In the genomic region with DNA sequence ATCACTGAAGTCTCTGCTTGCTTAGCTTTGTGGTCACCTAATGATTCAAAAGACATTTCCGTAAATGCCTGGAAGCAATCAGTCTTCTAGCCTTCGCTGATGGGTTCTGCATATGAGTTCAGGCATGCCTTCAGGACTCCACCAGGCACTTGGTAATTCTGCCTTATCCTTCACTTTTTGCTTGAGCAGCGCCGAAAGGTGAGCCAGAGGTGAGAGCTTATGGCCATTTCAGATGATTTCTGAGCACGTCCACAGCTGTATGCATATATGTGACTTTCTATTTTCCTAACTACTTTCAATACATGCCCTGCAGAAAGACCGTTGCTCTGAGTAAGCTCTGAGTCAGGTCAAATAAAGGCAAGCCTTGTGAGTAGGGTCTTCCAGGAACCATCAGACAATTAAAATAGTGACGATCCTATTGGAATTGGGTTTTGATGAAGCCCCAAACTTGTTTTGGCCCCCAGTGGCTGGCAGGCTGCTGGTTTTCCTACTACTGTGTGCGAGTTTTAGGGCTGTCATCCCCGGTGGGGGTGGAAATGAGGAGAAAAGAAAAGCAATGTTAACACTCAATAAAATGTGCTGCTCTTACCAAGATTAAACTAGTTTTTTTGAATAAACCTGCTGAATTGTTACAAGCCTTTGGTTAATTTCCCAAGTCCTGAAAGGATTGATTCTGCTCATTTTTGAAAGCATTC, we compare ENCODE assay signal across 13 cellular contexts.
A peak's percentile ranks its signal among the peaks of the same experiment; 100 is the strongest.
DNase-seq lines count a peak whose midpoint lies in the region; ATAC-seq and TF ChIP-seq lines count a peak whose summit lies in the region.
"Had no signal": no experiment of that assay in that cellular context is flagged by ENCODE, and none has a peak within 500 bp of the region (broad histone marks: within the 10 kb centered on the region; RNA-seq: fewer than 3 reads in every experiment).

No MANE protein-coding gene starts in this region.

- peaks cover 78% of the 10 kb centered on the region for H3K4me1 Mint-ChIP-seq in HFFc6 (ENCODE audit: low read depth)
- H3K4me1 Mint-ChIP-seq: activated naive CD8-positive, alpha-beta T cell treated with anti-CD3 and anti-CD28 coated beads, Interleukin-2, amount 10 ng/mL, durations not matched to agents 7 days and 5 days; natural killer cell had no signal

- no peak overlapping the region for H3K27ac ChIP-seq in fibroblast of lung (ENCODE audit: insufficient read depth, low read length)
- peak overlapping the region in 19 of 21 experiments; percentile 3 to 74 (median 55) for H3K27ac ChIP-seq in skin epidermis
- H3K27ac ChIP-seq: VCaP had no signal

- no peaks in the 10 kb centered on the region for H3K36me3 ChIP-seq in fibroblast of lung (ENCODE audit: control insufficient read depth, insufficient read depth, low read length)

- DNase-seq in HFFc6 = no peak
- DNase-seq in SK-MEL-5 (ENCODE audit: low read depth, low spot score) = peak; percentile 58
- DNase-seq in fibroblast of lung (ENCODE audit: low read depth in 2 of 2) = peak in 1 of 2 donors; percentile 86
- DNase-seq in GM13977 (ENCODE audit: low spot score) = no peak
- no peak for DNase-seq in D341Med (ENCODE audit: low spot score)
- DNase-seq: activated naive CD8-positive, alpha-beta T cell treated with anti-CD3 and anti-CD28 coated beads, Interleukin-2, amount 10 ng/mL, durations not matched to agents 7 days and 5 days; dermis blood vessel endothelial cell; foreskin melanocyte; natural killer cell; NCI-H1105 treated with DMSO at 0.1 percent for 48 hours had no signal

- no peak overlapping the region for H3K9ac ChIP-seq in fibroblast of lung (ENCODE audit: insufficient read depth, low read length)

- H3K9me3 ChIP-seq in fibroblast of lung (ENCODE audit: control insufficient read depth, insufficient read depth, low read depth, low read length) = no peaks in the 10 kb centered on the region

- H3K36me3 Mint-ChIP-seq in HFFc6 (ENCODE audit: low read depth) = peaks cover 46% of the 10 kb centered on the region
- H3K36me3 Mint-ChIP-seq: activated naive CD8-positive, alpha-beta T cell treated with anti-CD3 and anti-CD28 coated beads, Interleukin-2, amount 10 ng/mL, durations not matched to agents 7 days and 5 days; natural killer cell had no signal

- H3K4me3 Mint-ChIP-seq in HFFc6 = peak overlapping the region; percentile 55; the same call in 1 of the 2 replicates
- H3K4me3 Mint-ChIP-seq: activated naive CD8-positive, alpha-beta T cell treated with anti-CD3 and anti-CD28 coated beads, Interleukin-2, amount 10 ng/mL, durations not matched to agents 7 days and 5 days; natural killer cell had no signal

- TF ChIP-seq CTCF in HFFc6 (IDR thresholded peaks at IDR 0.05) = no peak
- TF ChIP-seq CTCF in fibroblast of lung (conservative IDR thresholded peaks at IDR 0.05 in 1 of 2, IDR thresholded peaks at IDR 0.05 in 1 of 2; ENCODE audit: low read depth in 1 of 2, low read length in 2 of 2) = no peak
- TF ChIP-seq CTCF in GM13977 (IDR thresholded peaks at IDR 0.05; ENCODE audit: extremely low read depth, insufficient read depth, missing control alignments) = no peak

- no peaks in the 10 kb centered on the region for H3K4me1 ChIP-seq in fibroblast of lung (ENCODE audit: control insufficient read depth, extremely low read depth, insufficient read depth, low read length)

- no peaks in the 10 kb centered on the region for H3K27me3 Mint-ChIP-seq in HFFc6 (ENCODE audit: insufficient read depth)

- no peaks in the 10 kb centered on the region for H3K79me2 ChIP-seq in fibroblast of lung (ENCODE audit: control insufficient read depth, insufficient read depth, low read length)

- no peaks in the 10 kb centered on the region for H3K27me3 ChIP-seq in fibroblast of lung (ENCODE audit: control insufficient read depth, insufficient read depth, low read length)

- peaks cover 27% of the 10 kb centered on the region for H3K9me3 Mint-ChIP-seq in HFFc6
- H3K9me3 Mint-ChIP-seq: activated naive CD8-positive, alpha-beta T cell treated with anti-CD3 and anti-CD28 coated beads, Interleukin-2, amount 10 ng/mL, durations not matched to agents 7 days and 5 days; natural killer cell had no signal

- H3K27ac Mint-ChIP-seq in HFFc6 = peak overlapping the region; percentile 85
- H3K27ac Mint-ChIP-seq: activated naive CD8-positive, alpha-beta T cell treated with anti-CD3 and anti-CD28 coated beads, Interleukin-2, amount 10 ng/mL, durations not matched to agents 7 days and 5 days; natural killer cell had no signal

- no peak for ATAC-seq in GM19324 (IDR thresholded peaks at IDR 0.05; ENCODE audit: low FRiP score, unreplicated experiment)
- ATAC-seq: natural killer cell had no signal

- H3K4me3 ChIP-seq in fibroblast of lung (replicated peaks in 1 of 4; ENCODE audit: control extremely low read depth in 1 of 4, insufficient read depth in 1 of 4, low read depth in 3 of 4, low read length in 4 of 4) (no peak overlapping the region), skin epidermis (no peak overlapping the region)

- H4K20me1 ChIP-seq in fibroblast of lung (ENCODE audit: control insufficient read depth, extremely low read depth, insufficient read depth, low read length) = no peaks in the 10 kb centered on the region

- H3K4me2 ChIP-seq in fibroblast of lung (ENCODE audit: extremely low read depth, insufficient read depth, low read length) = no peak overlapping the region

- in situ Hi-C loops in SK-MEL-5 (cut with HindIII; ENCODE audit: low pct_unique_long_range_greater_than_20kb, low sequenced_read_pairs) = no loop called here
- in situ Hi-C loops in GM13977 (cut with MboI; ENCODE audit: low pct_unique_long_range_greater_than_20kb, low sequenced_read_pairs, unreplicated experiment) = loop anchor here (25.0 kb wide), 1 partner anchor 1434 kb away; no protein-coding TSS in a partner anchor

- peak overlapping the region; percentile 13 for H2AFZ ChIP-seq in fibroblast of lung (ENCODE audit: low read length)
